ENCODE assay signal across 20 cellular contexts in genomic region chr4:21192367-21192766, GRCh38.
"Had no signal": no experiment of that assay in that cellular context is flagged by ENCODE, and none has a peak within 500 bp of the region (broad histone marks: within the 10 kb centered on the region; RNA-seq: fewer than 3 reads in every experiment).

No MANE protein-coding gene starts in this region.

- H3K27ac ChIP-seq: body of pancreas, gastrocnemius medialis, heart right ventricle, parathyroid adenoma, sigmoid colon, spleen, thoracic aorta had no signal

- H3K27me3 ChIP-seq: body of pancreas, gastrocnemius medialis, heart right ventricle, sigmoid colon, spleen had no signal

- H3K9me3 Mint-ChIP-seq: immature natural killer cell, WTC11 had no signal

- DNase-seq: activated CD4-positive, alpha-beta T cell treated with anti-CD3 and anti-CD28 coated beads for 36 hours; activated CD4-positive, alpha-beta T cell treated with anti-CD3 and anti-CD28 coated beads, Interleukin-2, amount 50 U/mL, for 48 hours; activated naive CD4-positive, alpha-beta T cell treated with Interleukin-2 at 50 U/mL for 16 hours; activated naive CD8-positive, alpha-beta T cell treated with anti-CD3 and anti-CD28 coated beads, Interleukin-2, amount 10 ng/mL, durations not matched to agents 7 days and 5 days; body of pancreas; gastrocnemius medialis; heart right ventricle; immature natural killer cell; left cardiac atrium; mesendoderm; naive thymus-derived CD8-positive, alpha-beta T cell; sigmoid colon; spleen; stimulated activated CD4-positive, alpha-beta T cell treated with anti-CD3 and anti-CD28 coated beads, Interleukin-4, amount 100 ng/mL, for 4 hours; T-cell had no signal

- H3K36me3 Mint-ChIP-seq: activated naive CD8-positive, alpha-beta T cell treated with anti-CD3 and anti-CD28 coated beads, Interleukin-2, amount 10 ng/mL, durations not matched to agents 7 days and 5 days; immature natural killer cell; naive thymus-derived CD8-positive, alpha-beta T cell; stimulated activated memory B cell treated with anti-CD40 and anti-IgM and Interleukin-4, amounts not matched to agents 10 μg/mL and 1 μg/mL and 100 μg/mL, for 72 hours; T-cell; WTC11 had no signal

- H3K4me3 Mint-ChIP-seq: activated CD4-positive, alpha-beta T cell treated with anti-CD3 and anti-CD28 coated beads for 36 hours; activated naive CD8-positive, alpha-beta T cell treated with anti-CD3 and anti-CD28 coated beads, Interleukin-2, amount 10 ng/mL, durations not matched to agents 7 days and 5 days; immature natural killer cell; naive thymus-derived CD8-positive, alpha-beta T cell; stimulated activated memory B cell treated with anti-CD40 and anti-IgM and Interleukin-4, amounts not matched to agents 10 μg/mL and 1 μg/mL and 100 μg/mL, for 72 hours; T-cell; WTC11 had no signal

- H3K9me3 ChIP-seq: body of pancreas, gastrocnemius medialis, sigmoid colon, spleen, thoracic aorta had no signal

- H3K79me2 ChIP-seq: parathyroid adenoma had no signal

- ATAC-seq: activated CD4-positive, alpha-beta T cell treated with anti-CD3 and anti-CD28 coated beads for 36 hours; body of pancreas; gastrocnemius medialis; heart right ventricle; left cardiac atrium; naive thymus-derived CD8-positive, alpha-beta T cell; stimulated activated memory B cell treated with anti-CD40 and anti-IgM and Interleukin-4, amounts not matched to agents 10 μg/mL and 1 μg/mL and 100 μg/mL, for 72 hours; T-cell; WTC11 had no signal

- H3K4me3 ChIP-seq: body of pancreas, gastrocnemius medialis, heart right ventricle, sigmoid colon, spleen, thoracic aorta had no signal

- H3K27me3 Mint-ChIP-seq: activated CD4-positive, alpha-beta T cell treated with anti-CD3 and anti-CD28 coated beads for 36 hours; activated naive CD8-positive, alpha-beta T cell treated with anti-CD3 and anti-CD28 coated beads, Interleukin-2, amount 10 ng/mL, durations not matched to agents 7 days and 5 days; naive thymus-derived CD8-positive, alpha-beta T cell; stimulated activated memory B cell treated with anti-CD40 and anti-IgM and Interleukin-4, amounts not matched to agents 10 μg/mL and 1 μg/mL and 100 μg/mL, for 72 hours; T-cell had no signal

- H3K4me1 ChIP-seq: body of pancreas, gastrocnemius medialis, heart right ventricle, parathyroid adenoma, sigmoid colon, spleen had no signal

- H2AFZ ChIP-seq: parathyroid adenoma had no signal

- H3K4me1 Mint-ChIP-seq: activated CD4-positive, alpha-beta T cell treated with anti-CD3 and anti-CD28 coated beads for 36 hours; activated naive CD8-positive, alpha-beta T cell treated with anti-CD3 and anti-CD28 coated beads, Interleukin-2, amount 10 ng/mL, durations not matched to agents 7 days and 5 days; immature natural killer cell; naive thymus-derived CD8-positive, alpha-beta T cell; stimulated activated memory B cell treated with anti-CD40 and anti-IgM and Interleukin-4, amounts not matched to agents 10 μg/mL and 1 μg/mL and 100 μg/mL, for 72 hours; T-cell had no signal

- H3K27ac Mint-ChIP-seq: activated CD4-positive, alpha-beta T cell treated with anti-CD3 and anti-CD28 coated beads for 36 hours; activated naive CD8-positive, alpha-beta T cell treated with anti-CD3 and anti-CD28 coated beads, Interleukin-2, amount 10 ng/mL, durations not matched to agents 7 days and 5 days; activated T-helper 2 cell treated with anti-CD3 and anti-CD28 coated beads, Interferon-gamma antibody, Interleukin-2, Interleukin-4, amounts not matched to agents 10 μg/mL and 5 μg/mL and 100 μg/mL, durations not matched to agents 14 hours and 24 hours and 36 hours; immature natural killer cell; naive thymus-derived CD8-positive, alpha-beta T cell; stimulated activated memory B cell treated with anti-CD40 and anti-IgM and Interleukin-4, amounts not matched to agents 10 μg/mL and 1 μg/mL and 100 μg/mL, for 72 hours; T-cell; WTC11 had no signal

- H3K36me3 ChIP-seq: gastrocnemius medialis, heart right ventricle, sigmoid colon, spleen, thoracic aorta had no signal

- H3K9ac ChIP-seq: parathyroid adenoma had no signal
